In the genomic region with DNA sequence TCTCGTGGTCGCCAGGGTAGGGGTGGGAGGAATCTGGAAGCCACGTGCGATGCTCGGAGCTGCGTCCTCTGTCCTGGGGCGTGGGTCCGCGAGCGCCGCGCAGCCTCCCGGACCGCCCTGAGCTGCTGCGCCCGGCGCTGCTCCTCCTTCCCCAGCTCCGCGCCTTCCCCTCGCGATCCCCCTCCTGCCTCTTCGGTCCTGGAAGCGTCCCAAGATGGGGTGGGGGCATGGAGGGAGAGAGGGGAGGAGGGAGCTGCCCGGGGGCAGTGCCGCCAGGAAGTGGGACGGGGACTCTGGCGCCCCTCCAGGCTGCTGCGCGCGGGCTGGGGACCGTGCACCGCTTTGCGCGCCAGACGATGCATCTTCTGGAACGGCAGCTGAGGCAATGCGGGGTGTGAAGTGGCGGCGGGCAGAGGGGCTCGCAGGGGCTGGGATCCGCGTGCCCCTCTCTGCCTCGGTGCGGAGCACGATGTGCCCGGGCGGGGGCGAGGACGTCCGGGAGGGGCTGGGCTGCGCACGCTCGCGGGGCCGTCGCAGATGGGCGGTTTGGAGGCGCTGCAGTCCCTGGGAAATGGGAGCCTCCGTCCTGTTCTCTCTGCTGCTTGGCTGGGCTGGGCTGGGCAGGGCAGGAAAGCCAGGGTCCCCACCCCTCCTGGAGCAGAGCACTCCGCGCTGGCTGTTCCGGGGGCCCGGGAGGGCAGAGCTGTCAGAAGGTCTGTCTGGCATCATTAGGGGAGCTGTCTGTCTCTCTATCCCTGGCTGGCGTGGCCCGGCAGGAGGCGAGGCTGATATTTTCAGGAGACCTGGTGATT, we compare ENCODE assay signal across 1 cellular context.
TF ChIP-seq lines count a peak whose summit lies in the region.

No MANE protein-coding gene starts in this region.

TF ChIP-seq in HepG2, 621 proteins besides CTCF, POLR2A, EP300 and RAD21 (continued from another document and continues in another):
- TF ChIP-seq DZIP1 (CRISPR knock-in tag; IDR thresholded peaks at IDR 0.05) (no peak), NAIF1 (CRISPR knock-in tag; IDR thresholded peaks at IDR 0.05; ENCODE audit: borderline replicate concordance) (no peak), PTBP1 (IDR thresholded peaks at IDR 0.05; ENCODE audit: low read depth, low read length, poor library complexity, severe bottlenecking) (no peak), ZNF407 (CRISPR knock-in tag; IDR thresholded peaks at IDR 0.05; ENCODE audit: not compliant biosample characterization) (no peak), TFE3 (CRISPR knock-in tag; IDR thresholded peaks at IDR 0.05) (no peak), CEBPZ (IDR thresholded peaks at IDR 0.05; ENCODE audit: low read length) (no peak), POLR2G (IDR thresholded peaks at IDR 0.05; ENCODE audit: low read depth, low read length) (no peak), GATAD1 (CRISPR knock-in tag; IDR thresholded peaks at IDR 0.05) (no peak), FOXJ3 (CRISPR knock-in tag; IDR thresholded peaks at IDR 0.05; ENCODE audit: borderline replicate concordance) (no peak), SP140L (CRISPR knock-in tag; IDR thresholded peaks at IDR 0.05; ENCODE audit: borderline replicate concordance) (no peak), KDM2A (CRISPR knock-in tag; IDR thresholded peaks at IDR 0.05; ENCODE audit: borderline replicate concordance, low read depth) (peak; percentile 55; the same call in 1 of the 2 replicates), ZNF263 (CRISPR knock-in tag; IDR thresholded peaks at IDR 0.05) (no peak), ZNF891 (CRISPR knock-in tag; IDR thresholded peaks at IDR 0.05) (no peak), MXD1 (CRISPR knock-in tag; IDR thresholded peaks at IDR 0.05) (0 out of 2 replicates have a peak, but pooled peaks have one; percentile 26), SMAD1 (CRISPR knock-in tag; IDR thresholded peaks at IDR 0.05; ENCODE audit: borderline replicate concordance, low read depth) (no peak), HNRNPLL (IDR thresholded peaks at IDR 0.05; ENCODE audit: low read depth, low read length, poor library complexity, severe bottlenecking) (peak; percentile 33), DPF2 (CRISPR knock-in tag; IDR thresholded peaks at IDR 0.05; ENCODE audit: borderline replicate concordance, low read depth) (no peak; the same call in 1 of the 2 replicates), ZNF720 (CRISPR knock-in tag; IDR thresholded peaks at IDR 0.05) (no peak), NPAS2 (CRISPR knock-in tag; IDR thresholded peaks at IDR 0.05; ENCODE audit: borderline replicate concordance) (no peak), GABPA (IDR thresholded peaks at IDR 0.05; ENCODE audit: low read depth, low read length) (no peak), GABPA (CRISPR knock-in tag; IDR thresholded peaks at IDR 0.05; ENCODE audit: low read depth) (no peak), MIER2 (CRISPR knock-in tag; IDR thresholded peaks at IDR 0.05) (no peak), SRY (CRISPR knock-in tag; IDR thresholded peaks at IDR 0.05) (no peak), ELK4 (CRISPR knock-in tag; IDR thresholded peaks at IDR 0.05; ENCODE audit: borderline replicate concordance) (no peak), ATAD3A (CRISPR knock-in tag; IDR thresholded peaks at IDR 0.05) (no peak)
- TF ChIP-seq, protein P1, sequence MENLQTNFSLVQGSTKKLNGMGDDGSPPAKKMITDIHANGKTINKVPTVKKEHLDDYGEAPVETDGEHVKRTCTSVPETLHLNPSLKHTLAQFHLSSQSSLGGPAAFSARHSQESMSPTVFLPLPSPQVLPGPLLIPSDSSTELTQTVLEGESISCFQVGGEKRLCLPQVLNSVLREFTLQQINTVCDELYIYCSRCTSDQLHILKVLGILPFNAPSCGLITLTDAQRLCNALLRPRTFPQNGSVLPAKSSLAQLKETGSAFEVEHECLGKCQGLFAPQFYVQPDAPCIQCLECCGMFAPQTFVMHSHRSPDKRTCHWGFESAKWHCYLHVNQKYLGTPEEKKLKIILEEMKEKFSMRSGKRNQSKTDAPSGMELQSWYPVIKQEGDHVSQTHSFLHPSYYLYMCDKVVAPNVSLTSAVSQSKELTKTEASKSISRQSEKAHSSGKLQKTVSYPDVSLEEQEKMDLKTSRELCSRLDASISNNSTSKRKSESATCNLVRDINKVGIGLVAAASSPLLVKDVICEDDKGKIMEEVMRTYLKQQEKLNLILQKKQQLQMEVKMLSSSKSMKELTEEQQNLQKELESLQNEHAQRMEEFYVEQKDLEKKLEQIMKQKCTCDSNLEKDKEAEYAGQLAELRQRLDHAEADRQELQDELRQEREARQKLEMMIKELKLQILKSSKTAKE (CRISPR knock-in tag; IDR thresholded peaks at IDR 0.05; ENCODE audit: borderline replicate concordance) = no peak
- TF ChIP-seq, protein P2, sequence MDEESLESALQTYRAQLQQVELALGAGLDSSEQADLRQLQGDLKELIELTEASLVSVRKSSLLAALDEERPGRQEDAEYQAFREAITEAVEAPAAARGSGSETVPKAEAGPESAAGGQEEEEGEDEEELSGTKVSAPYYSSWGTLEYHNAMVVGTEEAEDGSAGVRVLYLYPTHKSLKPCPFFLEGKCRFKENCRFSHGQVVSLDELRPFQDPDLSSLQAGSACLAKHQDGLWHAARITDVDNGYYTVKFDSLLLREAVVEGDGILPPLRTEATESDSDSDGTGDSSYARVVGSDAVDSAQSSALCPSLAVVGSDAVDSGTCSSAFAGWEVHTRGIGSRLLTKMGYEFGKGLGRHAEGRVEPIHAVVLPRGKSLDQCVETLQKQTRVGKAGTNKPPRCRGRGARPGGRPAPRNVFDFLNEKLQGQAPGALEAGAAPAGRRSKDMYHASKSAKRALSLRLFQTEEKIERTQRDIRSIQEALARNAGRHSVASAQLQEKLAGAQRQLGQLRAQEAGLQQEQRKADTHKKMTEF (CRISPR knock-in tag; IDR thresholded peaks at IDR 0.05) = no peak
- TF ChIP-seq, protein P3, sequence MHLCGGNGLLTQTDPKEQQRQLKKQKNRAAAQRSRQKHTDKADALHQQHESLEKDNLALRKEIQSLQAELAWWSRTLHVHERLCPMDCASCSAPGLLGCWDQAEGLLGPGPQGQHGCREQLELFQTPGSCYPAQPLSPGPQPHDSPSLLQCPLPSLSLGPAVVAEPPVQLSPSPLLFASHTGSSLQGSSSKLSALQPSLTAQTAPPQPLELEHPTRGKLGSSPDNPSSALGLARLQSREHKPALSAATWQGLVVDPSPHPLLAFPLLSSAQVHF (CRISPR knock-in tag; IDR thresholded peaks at IDR 0.05) = no peak
